In the genomic region with DNA sequence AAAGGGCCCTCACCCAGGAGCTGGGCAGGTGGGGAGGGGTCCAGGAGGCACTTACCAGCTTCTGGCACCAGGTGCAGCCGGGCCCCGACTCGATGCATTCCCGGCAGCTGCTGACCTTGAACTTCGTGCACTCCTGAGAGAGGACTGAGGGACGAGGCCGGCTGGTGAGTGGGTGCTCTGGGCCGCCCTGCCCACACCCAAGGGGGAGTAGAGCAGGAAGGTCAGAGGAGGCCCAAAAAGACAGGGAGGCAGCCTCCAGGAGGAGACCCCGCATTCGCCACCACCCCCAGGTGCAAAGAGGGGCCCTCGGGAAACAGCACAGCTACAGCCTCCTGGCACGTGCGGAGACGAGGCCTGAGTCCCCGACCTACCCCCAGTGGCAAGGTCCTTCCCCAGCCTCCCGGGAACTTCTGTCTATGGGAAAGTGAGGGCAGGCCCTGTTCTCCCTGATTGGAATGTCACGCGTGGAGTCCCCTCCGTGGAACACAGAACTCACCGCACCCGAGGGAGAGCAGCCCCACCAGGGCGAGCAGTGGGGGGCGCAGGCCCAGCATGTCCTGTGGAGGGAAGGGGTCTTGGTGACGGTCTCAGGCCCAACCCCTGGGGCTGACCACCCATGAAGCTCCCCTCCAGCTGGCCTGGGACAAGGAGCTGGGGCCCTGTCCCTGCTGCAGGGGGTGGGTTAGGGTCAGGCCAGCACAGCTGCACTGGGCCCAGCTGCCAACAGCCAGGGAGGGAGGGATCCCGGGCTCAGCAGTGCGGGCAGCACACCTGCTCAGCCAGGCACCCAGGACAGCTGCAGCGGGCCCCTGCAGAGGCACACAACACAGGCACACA, we compare ENCODE assay signal across 11 cellular contexts. TPM values are rescaled to one million over a fixed set of nuclear protein-coding genes. Genes with fewer than 3 reads are reported as not detected.
DNase-seq lines count a peak whose midpoint lies in the region; ATAC-seq and TF ChIP-seq lines count a peak whose summit lies in the region.
"Had no signal": no experiment of that assay in that cellular context is flagged by ENCODE, and none has a peak within 500 bp of the region (broad histone marks: within the 10 kb centered on the region; RNA-seq: fewer than 3 reads in every experiment).

No MANE protein-coding gene starts in this region.

- peaks cover 0 to 1% (median 0%) of the 10 kb centered on the region in 6 donors for H3K9me3 Mint-ChIP-seq in immature natural killer cell

- H3K27me3 ChIP-seq in SJCRH30 (no peaks in the 10 kb centered on the region), thymus (ENCODE audit: control insufficient read depth, insufficient read depth) (no peaks in the 10 kb centered on the region)
- H3K27me3 ChIP-seq: breast epithelium, ovary had no signal

- no peaks in the 10 kb centered on the region for H3K9me3 ChIP-seq in SJCRH30 (replicated peaks)
- peaks cover 1% of the 10 kb centered on the region for H3K9me3 ChIP-seq in thymus (ENCODE audit: control insufficient read depth)
- H3K9me3 ChIP-seq: breast epithelium, ovary had no signal

- H3K4me3 ChIP-seq in SJCRH30: peak overlapping the region; percentile 30
- peak overlapping the region; percentile 28 for H3K4me3 ChIP-seq in thymus (ENCODE audit: low read length)
- H3K4me3 ChIP-seq: ovary had no signal

- H3K27ac ChIP-seq in SJCRH30 (peak overlapping the region; percentile 90), thymus (ENCODE audit: low read depth) (peak overlapping the region; percentile 92)
- H3K27ac ChIP-seq: ovary had no signal

- H3K4me1 Mint-ChIP-seq in immature natural killer cell: peaks cover 65 to 68% of the 10 kb centered on the region in 2 donors

- DNase-seq in Right ventricle myocardium superior: no peak
- DNase-seq in Right ventricle myocardium inferior (ENCODE audit: missing footprints): no peak
- DNase-seq in SJCRH30: peak; percentile 95 to 97
- no peak for DNase-seq in immature natural killer cell
- DNase-seq in HEK293T (ENCODE audit: extremely low spot score): no peak
- DNase-seq: glutamatergic neuron had no signal

- intact Hi-C loops in Right ventricle myocardium superior (cut with DNase I) (no loop called here), Right ventricle myocardium inferior (cut with DNase I) (loop anchor here (10.0 kb wide), 1 partner anchor 396 kb away; no protein-coding TSS in a partner anchor)

- peaks cover 8 to 22% (median 10%) of the 10 kb centered on the region in 3 donors for H3K27me3 Mint-ChIP-seq in immature natural killer cell (ENCODE audit: low read depth in 3 of 3)

- peaks cover 56% of the 10 kb centered on the region for H3K4me1 ChIP-seq in SJCRH30
- peaks cover 60% of the 10 kb centered on the region for H3K4me1 ChIP-seq in thymus (ENCODE audit: control insufficient read depth, insufficient read depth, low read length)

- H3K36me3 Mint-ChIP-seq in immature natural killer cell: peaks cover 8 to 27% (median 13%) of the 10 kb centered on the region in 3 donors

- peak overlapping the region in 5 of 6 donors; percentile 86 to 98 (median 89) for H3K27ac Mint-ChIP-seq in immature natural killer cell

- H3K36me3 ChIP-seq in SJCRH30: no peaks in the 10 kb centered on the region
- peaks cover 54% of the 10 kb centered on the region for H3K36me3 ChIP-seq in thymus (ENCODE audit: control insufficient read depth, insufficient read depth)
- H3K36me3 ChIP-seq: breast epithelium, ovary had no signal

- peak; percentile 2 for ATAC-seq in Right ventricle myocardium superior (ENCODE audit: poor library complexity)
- no peak for ATAC-seq in Right ventricle myocardium inferior
- no peak for ATAC-seq in HG03025 (IDR thresholded peaks at IDR 0.05; ENCODE audit: low FRiP score, unreplicated experiment)
- no peak for ATAC-seq in HG03520 (IDR thresholded peaks at IDR 0.05; ENCODE audit: unreplicated experiment)

- H3K4me3 Mint-ChIP-seq in immature natural killer cell: peak overlapping the region in 1 of 5 donors; percentile 78

- 84% methylated on average over 27 of the region's 27 CpGs for WGBS in thymus

- POLR2A ChIA-PET in HEK293T (lab: Yijun Ruan, JAX): no interaction called here

- CTCF ChIA-PET in HEK293T (lab: Yijun Ruan, JAX): no interaction called here

TF ChIP-seq in HEK293T, 16 proteins besides CTCF, POLR2A, EP300 and RAD21:
- TF ChIP-seq PKNOX1 (IDR thresholded peaks at IDR 0.05): no peak
- no peak for TF ChIP-seq ARNT (IDR thresholded peaks at IDR 0.05)
- no peak for TF ChIP-seq L3MBTL2 (conservative IDR thresholded peaks at IDR 0.05)
- TF ChIP-seq NFRKB (IDR thresholded peaks at IDR 0.05): no peak
- no peak for TF ChIP-seq ZNF384 (IDR thresholded peaks at IDR 0.05)
- no peak for TF ChIP-seq TARDBP (IDR thresholded peaks at IDR 0.05)
- no peak for TF ChIP-seq SP1 (IDR thresholded peaks at IDR 0.05)
- TF ChIP-seq HDGF (IDR thresholded peaks at IDR 0.05; ENCODE audit: borderline replicate concordance): no peak
- TF ChIP-seq ELF4 (IDR thresholded peaks at IDR 0.05): no peak

RNA-seq across cellular contexts. Expression of gene ITGB2, which starts 10.3 kb away (rescaled TPM):
- 23.8 TPM for total RNA-seq in Right ventricle myocardium superior
- total RNA-seq in Right ventricle myocardium inferior: 36.7 TPM
- total RNA-seq in SJCRH30 (2014; rRNA removed; shearing (Covaris generic)): 38.8 and 42.4 TPM in 2 replicates
- 1,000 to 10,000 TPM; 1,416 to 2,161 (median 1,452) TPM for polyA plus RNA-seq in immature natural killer cell
- 104 TPM for polyA plus RNA-seq in thymus

RNA-seq across cellular contexts. Expression of gene SLX9, which starts 29.4 kb away (rescaled TPM):
- total RNA-seq in Right ventricle myocardium superior (77.4 TPM), Right ventricle myocardium inferior (66.5 TPM)
- 26.8 and 32.3 TPM in 2 replicates for total RNA-seq in SJCRH30 (2014; rRNA removed; shearing (Covaris generic))
- polyA plus RNA-seq in immature natural killer cell (10 to 100 TPM in 2 of 3 donors, 1 to 10 TPM in 1; 7.1 to 12.4 (median 11.3) TPM), thymus (28.4 TPM)

RNA-seq across cellular contexts. Expression of gene PTTG1IP, which starts 37.0 kb away (rescaled TPM):
- total RNA-seq in Right ventricle myocardium superior (133 TPM), Right ventricle myocardium inferior (160 TPM)
- total RNA-seq in SJCRH30 (2014; rRNA removed; shearing (Covaris generic)): 195 TPM in 2 replicates
- polyA plus RNA-seq in immature natural killer cell (100 to 1,000 TPM in 1 of 3 donors, 10 to 100 TPM in 2; 67.7 to 103 (median 92.9) TPM), thymus (138 TPM)

Comparison
In these comparisons a context has a peak if more than half of its experiments do, and no peak if none do; other contexts are left out.
1. DNase-seq: peak in SJCRH30 (2 of 2); none in Right ventricle myocardium superior (single experiment), Right ventricle myocardium inferior (single experiment), immature natural killer cell (0 of 3) and HEK293T (single experiment).